In genomic region chr5:88889165-88890069, GRCh38 we compare ENCODE assay signal across 9 cellular contexts. TPM values are rescaled to one million over a fixed set of nuclear protein-coding genes. Genes with fewer than 3 reads are reported as not detected.
DNase-seq lines count a peak whose midpoint lies in the region; ATAC-seq and TF ChIP-seq lines count a peak whose summit lies in the region.
"Had no signal": no experiment of that assay in that cellular context is flagged by ENCODE, and none has a peak within 500 bp of the region (broad histone marks: within the 10 kb centered on the region; RNA-seq: fewer than 3 reads in every experiment).

No MANE protein-coding gene starts in this region.

- peak overlapping the region; percentile 44; the same call in 1 of the 2 replicates for H2BK120ac ChIP-seq in IMR-90 (ENCODE audit: low read depth, low read length)

- no peaks in the 10 kb centered on the region for H3K9me3 Mint-ChIP-seq in activated naive CD4-positive, alpha-beta T cell treated with anti-CD3 and anti-CD28 coated beads, Interleukin-2, amount 10 ng/mL, durations not matched to agents 7 days and 5 days
- no peaks in the 10 kb centered on the region for H3K9me3 Mint-ChIP-seq in activated naive CD8-positive, alpha-beta T cell (ENCODE audit: low read depth)
- H3K9me3 Mint-ChIP-seq in activated naive CD4-positive, alpha-beta T cell treated with anti-CD3 and anti-CD28 coated beads for 36 hours: no peaks in the 10 kb centered on the region

- H3K56ac ChIP-seq in IMR-90 (ENCODE audit: extremely low read depth, insufficient read depth, low read length): no peak overlapping the region

- no peak overlapping the region for H4K5ac ChIP-seq in IMR-90 (ENCODE audit: low read depth, low read length)

- H3K27me3 ChIP-seq in IMR-90 (ENCODE audit: control insufficient read depth, insufficient read depth, low read length): no peaks in the 10 kb centered on the region
- H3K27me3 ChIP-seq in left ventricle myocardium inferior (ENCODE audit: low read depth): no peaks in the 10 kb centered on the region

- H3K27me3 Mint-ChIP-seq in activated naive CD4-positive, alpha-beta T cell treated with anti-CD3 and anti-CD28 coated beads, Interleukin-2, amount 10 ng/mL, durations not matched to agents 7 days and 5 days: peaks cover 27% of the 10 kb centered on the region
- peaks cover 33% of the 10 kb centered on the region for H3K27me3 Mint-ChIP-seq in activated naive CD8-positive, alpha-beta T cell
- H3K27me3 Mint-ChIP-seq in activated naive CD4-positive, alpha-beta T cell treated with anti-CD3 and anti-CD28 coated beads for 36 hours (ENCODE audit: low read depth): peaks cover 47% of the 10 kb centered on the region

- H3K9me3 ChIP-seq in IMR-90 (ENCODE audit: control insufficient read depth, insufficient read depth, low read length) (no peaks in the 10 kb centered on the region), left ventricle myocardium inferior (replicated peaks) (no peaks in the 10 kb centered on the region)

- H3K36me3 Mint-ChIP-seq in activated naive CD4-positive, alpha-beta T cell treated with anti-CD3 and anti-CD28 coated beads, Interleukin-2, amount 10 ng/mL, durations not matched to agents 7 days and 5 days: no peaks in the 10 kb centered on the region
- H3K36me3 Mint-ChIP-seq in activated naive CD8-positive, alpha-beta T cell: no peaks in the 10 kb centered on the region
- H3K36me3 Mint-ChIP-seq in activated naive CD4-positive, alpha-beta T cell treated with anti-CD3 and anti-CD28 coated beads for 36 hours (ENCODE audit: low read depth): no peaks in the 10 kb centered on the region

- WGBS in IMR-90 (ENCODE audit: extremely low coverage in 2 of 2, insufficient read length in 1 of 2), 2 experiments: 0% methylated on average over 7 of the region's 50 CpGs; no CpG with 5 or more reads in 1 of the 2 experiments

- no peaks in the 10 kb centered on the region for H3K36me3 ChIP-seq in IMR-90 (ENCODE audit: control insufficient read depth, insufficient read depth, low read length)
- H3K36me3 ChIP-seq in left ventricle myocardium inferior: no peaks in the 10 kb centered on the region

- H4K8ac ChIP-seq in IMR-90 (ENCODE audit: low read depth in 2 of 2, low read length in 2 of 2): peak overlapping the region in 1 of 2 experiments; percentile 35; a peak in 1 of 4 replicates

- H3K27ac ChIP-seq in IMR-90 (ENCODE audit: insufficient read depth, low read length): no peak overlapping the region
- peak overlapping the region; percentile 94 for H3K27ac ChIP-seq in left ventricle myocardium inferior (replicated peaks)
- H3K27ac ChIP-seq: epithelial cell of prostate had no signal

- peak overlapping the region; percentile 16 for H2AK9ac ChIP-seq in IMR-90 (replicated peaks; ENCODE audit: low read depth, low read length, poor library complexity)

- H3K4me3 Mint-ChIP-seq in activated naive CD4-positive, alpha-beta T cell treated with anti-CD3 and anti-CD28 coated beads, Interleukin-2, amount 10 ng/mL, durations not matched to agents 7 days and 5 days: no peak overlapping the region
- peak overlapping the region; percentile 35 for H3K4me3 Mint-ChIP-seq in activated naive CD8-positive, alpha-beta T cell
- H3K4me3 Mint-ChIP-seq in activated naive CD4-positive, alpha-beta T cell treated with anti-CD3 and anti-CD28 coated beads for 36 hours: no peak overlapping the region

- no peak overlapping the region for H3K18ac ChIP-seq in IMR-90 (ENCODE audit: low read depth, low read length)

- no peak for TF ChIP-seq CTCF in IMR-90 (conservative IDR thresholded peaks at IDR 0.05; ENCODE audit: low read depth, low read length)
- TF ChIP-seq CTCF in left ventricle myocardium inferior (IDR thresholded peaks at IDR 0.05; ENCODE audit: borderline replicate concordance): no peak

- in situ Hi-C loops in IMR-90 (cut with MboI; ENCODE audit: low sequenced_read_pairs): loop anchor here (10.0 kb wide), 1 partner anchor 55 kb away; no protein-coding TSS in a partner anchor

- H3K79me1 ChIP-seq in IMR-90 (ENCODE audit: low read depth in 1 of 2, low read length in 2 of 2): 0 out of 4 replicates have a peak, but pooled peaks cover 0 to 5% of the 10 kb centered on the region in 2 experiments

- POLR2A ChIA-PET in IMR-90 (lab: Charles Lee; ENCODE audit: unreplicated experiment): no interaction called here

- CTCF ChIA-PET in activated naive CD4-positive, alpha-beta T cell treated with anti-CD3 and anti-CD28 coated beads, Interleukin-2, amount 10 ng/mL, durations not matched to agents 7 days and 5 days (lab: Charles Lee): interaction anchor here (0.6 kb wide), 1 partner anchor 161 kb away, joined by 3 read pairs; no protein-coding TSS in a partner anchor
- CTCF ChIA-PET in IMR-90 (lab: Yijun Ruan, JAX): no interaction called here
- CTCF ChIA-PET in activated naive CD4-positive, alpha-beta T cell treated with anti-CD3 and anti-CD28 coated beads for 36 hours (lab: Charles Lee): no interaction called here

- dilution Hi-C loops in IMR-90 (cut with HindIII; ENCODE audit: low sequenced_read_pairs, unreplicated experiment): no loop called here

- peak overlapping the region; percentile 31 for H3K9ac ChIP-seq in IMR-90 (ENCODE audit: low read depth, low read length)

- DNase-seq in activated naive CD4-positive, alpha-beta T cell treated with anti-CD3 and anti-CD28 coated beads, Interleukin-2, amount 10 ng/mL, durations not matched to agents 7 days and 5 days: no peak
- DNase-seq in activated naive CD4-positive, alpha-beta T cell (lab: John Stamatoyannopoulos, UW): no peak
- peak; percentile 13 for DNase-seq in IMR-90
- DNase-seq in left ventricle myocardium inferior: peak; percentile 63
- peak; percentile 59 for DNase-seq in pons (ENCODE audit: low spot score)
- no peak for DNase-seq in HT-29 (ENCODE audit: low spot score)
- DNase-seq in activated naive CD4-positive, alpha-beta T cell treated with anti-CD3 and anti-CD28 coated beads for 36 hours: no peak

- H3K4me3 ChIP-seq in IMR-90 (ENCODE audit: insufficient read depth, low read depth, low read length) (peak overlapping the region; percentile 56), left ventricle myocardium inferior (peak overlapping the region; percentile 79)

- H4K20me1 ChIP-seq in IMR-90 (ENCODE audit: insufficient read depth, low read length): no peaks in the 10 kb centered on the region

- H3K9me1 ChIP-seq in IMR-90 (ENCODE audit: insufficient read depth, low read length): no peaks in the 10 kb centered on the region; the same call in 1 of the 2 replicates

- no TSS peak for BruUV-seq in IMR-90 (replicated peaks; lab: Mats Ljungman, UMichigan)

- peak overlapping the region; percentile 21 for H3K27ac Mint-ChIP-seq in activated naive CD4-positive, alpha-beta T cell treated with anti-CD3 and anti-CD28 coated beads, Interleukin-2, amount 10 ng/mL, durations not matched to agents 7 days and 5 days
- no peak overlapping the region for H3K27ac Mint-ChIP-seq in activated naive CD8-positive, alpha-beta T cell
- no peak overlapping the region for H3K27ac Mint-ChIP-seq in activated naive CD4-positive, alpha-beta T cell treated with anti-CD3 and anti-CD28 coated beads for 36 hours

- no peak overlapping the region for H3K23ac ChIP-seq in IMR-90 (ENCODE audit: low read depth, low read length)

- no peak overlapping the region for H2BK20ac ChIP-seq in IMR-90 (ENCODE audit: low read depth, low read length)

- peaks cover 4% of the 10 kb centered on the region for H3K4me1 Mint-ChIP-seq in activated naive CD4-positive, alpha-beta T cell treated with anti-CD3 and anti-CD28 coated beads, Interleukin-2, amount 10 ng/mL, durations not matched to agents 7 days and 5 days
- peaks cover 5% of the 10 kb centered on the region for H3K4me1 Mint-ChIP-seq in activated naive CD8-positive, alpha-beta T cell (ENCODE audit: low read depth)
- peaks cover 5% of the 10 kb centered on the region for H3K4me1 Mint-ChIP-seq in activated naive CD4-positive, alpha-beta T cell treated with anti-CD3 and anti-CD28 coated beads for 36 hours (ENCODE audit: low read depth)

- no peak overlapping the region for H2AK5ac ChIP-seq in IMR-90 (ENCODE audit: low read depth, low read length)

- H2AFZ ChIP-seq in IMR-90 (replicated peaks; ENCODE audit: low read length, poor library complexity): peak overlapping the region; percentile 92

- no peak for TF ChIP-seq POLR2A in IMR-90 (IDR thresholded peaks at IDR 0.05; ENCODE audit: low read depth, low read length)

- H4K91ac ChIP-seq in IMR-90 (ENCODE audit: insufficient read depth, low read depth, low read length): no peak overlapping the region

- intact Hi-C loops in IMR-90 (cut with micrococcal nuclease): loop anchor here (10.0 kb wide), 1 partner anchor 325 kb away; no protein-coding TSS in a partner anchor
- intact Hi-C loops in left ventricle myocardium inferior (cut with micrococcal nuclease): loop anchor here (5.0 to 10.0 kb wide), 2 partner anchors 145 to 157 kb away; no protein-coding TSS in a partner anchor
- intact Hi-C loops in activated naive CD4-positive, alpha-beta T cell treated with anti-CD3 and anti-CD28 coated beads for 36 hours (cut with micrococcal nuclease): loop anchor here (10.0 kb wide), 2 partner anchors 745 to 1585 kb away; partner anchors contain the start of genes MBLAC2 and POLR3G

- H3K4me2 ChIP-seq in IMR-90 (ENCODE audit: low read depth, low read length): peak overlapping the region; percentile 88

- H2BK5ac ChIP-seq in IMR-90 (ENCODE audit: low read depth, low read length, poor library complexity, severe bottlenecking): no peak overlapping the region

- peak; percentile 76 for ATAC-seq in IMR-90 (ENCODE audit: low read depth)

- H3K4me1 ChIP-seq in IMR-90 (ENCODE audit: control insufficient read depth, insufficient read depth, low read length): 0 out of 2 replicates have a peak, but pooled peaks cover 1% of the 10 kb centered on the region
- H3K4me1 ChIP-seq in left ventricle myocardium inferior: peaks cover 55% of the 10 kb centered on the region

- peak overlapping the region; percentile 40; the same call in 1 of the 2 replicates for H3K4ac ChIP-seq in IMR-90 (ENCODE audit: low read depth, low read length)

- H3K14ac ChIP-seq in IMR-90 (replicated peaks; ENCODE audit: low read depth, low read length): peak overlapping the region; percentile 74

- no peak for TF ChIP-seq RAD21 in IMR-90 (IDR thresholded peaks at IDR 0.05; ENCODE audit: low read length)

- H2BK15ac ChIP-seq in IMR-90 (ENCODE audit: low read depth, low read length): no peak overlapping the region

RNA-seq across cellular contexts. Expression of gene MEF2C, which starts 6.4 kb away (rescaled TPM):
- total RNA-seq in IMR-90 (2012; rRNA removed) (6.8 and 9.4 TPM in 2 replicates), left ventricle myocardium inferior (54.2 TPM)
- polyA plus RNA-seq in IMR-90 (2012; rRNA removed): 1.4 and 1.5 TPM in 2 replicates
- 0.88 and 0.95 TPM in 2 replicates for polyA plus RNA-seq in IMR-90 (2012; cell fraction: cytosol; rRNA removed)
- polyA plus RNA-seq in IMR-90 (2012; cell fraction: nucleus; rRNA removed; ENCODE audit: low replicate concordance): 0.86 and 1.2 TPM in 2 replicates
- total RNA-seq in HT-29 (2014; rRNA removed; shearing (Covaris generic)): 0.08 and 0.46 TPM in 2 replicates
- not detected for total RNA-seq in activated naive CD4-positive, alpha-beta T cell treated with anti-CD3 and anti-CD28 coated beads for 36 hours

Comparison
In these comparisons a context has a peak if more than half of its experiments do, and no peak if none do; other contexts are left out.
1. DNase-seq: peak in IMR-90 (single experiment), left ventricle myocardium inferior (single experiment) and pons (single experiment); none in activated naive CD4-positive, alpha-beta T cell treated with anti-CD3 and anti-CD28 coated beads, Interleukin-2, amount 10 ng/mL, durations not matched to agents 7 days and 5 days (single experiment), activated naive CD4-positive, alpha-beta T cell (0 of 4), HT-29 (single experiment) and activated naive CD4-positive, alpha-beta T cell treated with anti-CD3 and anti-CD28 coated beads for 36 hours (single experiment).